Comparison of ENCODE assay signal across 16 cellular contexts in the genomic region with DNA sequence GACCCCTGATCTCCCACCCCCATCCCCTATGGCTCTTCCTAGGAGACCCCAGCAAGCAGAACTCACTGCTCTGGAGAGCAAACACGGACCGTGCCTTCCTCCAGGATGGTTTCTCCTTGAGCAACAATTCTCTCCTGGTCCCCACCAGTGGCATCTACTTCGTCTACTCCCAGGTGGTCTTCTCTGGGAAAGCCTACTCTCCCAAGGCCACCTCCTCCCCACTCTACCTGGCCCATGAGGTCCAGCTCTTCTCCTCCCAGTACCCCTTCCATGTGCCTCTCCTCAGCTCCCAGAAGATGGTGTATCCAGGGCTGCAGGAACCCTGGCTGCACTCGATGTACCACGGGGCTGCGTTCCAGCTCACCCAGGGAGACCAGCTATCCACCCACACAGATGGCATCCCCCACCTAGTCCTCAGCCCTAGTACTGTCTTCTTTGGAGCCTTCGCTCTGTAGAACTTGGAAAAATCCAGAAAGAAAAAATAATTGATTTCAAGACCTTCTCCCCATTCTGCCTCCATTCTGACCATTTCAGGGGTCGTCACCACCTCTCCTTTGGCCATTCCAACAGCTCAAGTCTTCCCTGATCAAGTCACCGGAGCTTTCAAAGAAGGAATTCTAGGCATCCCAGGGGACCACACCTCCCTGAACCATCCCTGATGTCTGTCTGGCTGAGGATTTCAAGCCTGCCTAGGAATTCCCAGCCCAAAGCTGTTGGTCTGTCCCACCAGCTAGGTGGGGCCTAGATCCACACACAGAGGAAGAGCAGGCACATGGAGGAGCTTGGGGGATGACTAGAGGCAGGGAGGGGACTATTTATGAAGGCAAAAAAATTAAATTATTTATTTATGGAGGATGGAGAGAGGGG. TPM values are rescaled to one million over a fixed set of nuclear protein-coding genes. Genes with fewer than 3 reads are reported as not detected.
DNase-seq lines count a peak whose midpoint lies in the region; ATAC-seq, FAIRE-seq and TF ChIP-seq lines count a peak whose summit lies in the region.
"Had no signal": no experiment of that assay in that cellular context is flagged by ENCODE, and none has a peak within 500 bp of the region (broad histone marks: within the 10 kb centered on the region; RNA-seq: fewer than 3 reads in every experiment).

No MANE protein-coding gene starts in this region.

- TF ChIP-seq CTCF in GM06990 (IDR thresholded peaks at IDR 0.05; ENCODE audit: insufficient read depth, low read length, poor library complexity, severe bottlenecking) (no peak), kidney (IDR thresholded peaks at IDR 0.05; ENCODE audit: borderline replicate concordance, extremely low read depth, insufficient read depth) (no peak)
- no peak for TF ChIP-seq CTCF in activated CD8-positive, alpha-beta T cell treated with anti-CD3 and anti-CD28 coated beads for 36 hours (IDR thresholded peaks at IDR 0.05)

- no peak overlapping the region for H3K4me3 ChIP-seq in BLaER1 treated with 17β-estradiol and CSF1 and Interleukin-3, amounts not matched to agents 10 nM and 100 nM
- H3K4me3 ChIP-seq in GM06990 (replicated peaks; ENCODE audit: low read depth, low read length) (peak overlapping the region; percentile 71), kidney (ENCODE audit: low read length in 2 of 2) (no peak overlapping the region)
- H3K4me3 ChIP-seq: coronary artery, hepatocyte, right atrium auricular region had no signal

- no peaks in the 10 kb centered on the region for H3K27me3 ChIP-seq in BLaER1 treated with 17β-estradiol and CSF1 and Interleukin-3, amounts not matched to agents 10 nM and 100 nM
- no peaks in the 10 kb centered on the region for H3K27me3 ChIP-seq in GM06990 (replicated peaks; ENCODE audit: control insufficient read depth, insufficient read depth, low read length)
- H3K27me3 ChIP-seq: right atrium auricular region had no signal

- DNase-seq in GM06990 (ENCODE audit: extremely low read depth, insufficient read length) = no peak
- no peak for DNase-seq in activated CD8-positive, alpha-beta T cell treated with anti-CD3 and anti-CD28 coated beads for 36 hours
- no peak for DNase-seq in memory B cell (ENCODE audit: low spot score in 2 of 2)
- DNase-seq in 8988T = no peak
- no peak for DNase-seq in GF-D8 (lab: John Stamatoyannopoulos, UW)
- DNase-seq in MV-4-11 (lab: John Stamatoyannopoulos, UW) = no peak
- DNase-seq in kidney = no peak
- DNase-seq: esophagus squamous epithelium, left lung, NCI-H1694 treated with DMSO at 0.1 percent for 48 hours, RPMI8226 had no signal

- peak overlapping the region; percentile 90 to 100 (median 96); a peak in 21 of 22 replicates for H3K4me2 ChIP-seq in BLaER1 treated with 17β-estradiol and CSF1 and Interleukin-3, amounts not matched to agents 10 nM and 100 nM
- H3K4me2 ChIP-seq: hepatocyte had no signal

- no peaks in the 10 kb centered on the region for H3K9me3 ChIP-seq in BLaER1 treated with 17β-estradiol and CSF1 and Interleukin-3, amounts not matched to agents 10 nM and 100 nM (replicated peaks in 1 of 11)
- H3K9me3 ChIP-seq in kidney (ENCODE audit: control insufficient read depth in 1 of 2, low read length in 2 of 2) = no peaks in the 10 kb centered on the region
- H3K9me3 ChIP-seq: esophagus squamous epithelium, left lung, right atrium auricular region had no signal

- H3K4me3 Mint-ChIP-seq in activated CD8-positive, alpha-beta T cell treated with anti-CD3 and anti-CD28 coated beads for 36 hours = peak overlapping the region; percentile 96
- peak overlapping the region; percentile 96 for H3K4me3 Mint-ChIP-seq in memory B cell

- peak overlapping the region in 4 of 11 experiments; percentile 69 to 94 (median 91); a peak in 5 of 22 replicates for H3K9ac ChIP-seq in BLaER1 treated with 17β-estradiol and CSF1 and Interleukin-3, amounts not matched to agents 10 nM and 100 nM
- H3K9ac ChIP-seq in kidney (ENCODE audit: low read length in 2 of 2) = no peak overlapping the region

- H4K20me1 ChIP-seq in BLaER1 treated with 17β-estradiol and CSF1 and Interleukin-3, amounts not matched to agents 10 nM and 100 nM = peaks cover 0 to 30% (median 17%) of the 10 kb centered on the region in 11 experiments; a peak in 15 of 22 replicates

- CTCF ChIA-PET in activated CD8-positive, alpha-beta T cell treated with anti-CD3 and anti-CD28 coated beads for 36 hours (lab: Charles Lee) = interaction anchor here (1.1 to 56.2 kb wide), 3 partner anchors 12 to 86 kb away, joined by 3 to 2542 read pairs (median 2542); partner anchors contain the start of genes ATP6V1G2, DDX39B, LST1 and LTA

- intact Hi-C loops in activated CD8-positive, alpha-beta T cell treated with anti-CD3 and anti-CD28 coated beads for 36 hours (cut with micrococcal nuclease) = loop anchor here (2.0 kb wide), 1 partner anchor 15 kb away; no protein-coding TSS in a partner anchor
- intact Hi-C loops in kidney (cut with DNase I) = no loop called here

- no peaks in the 10 kb centered on the region for H3K9me3 Mint-ChIP-seq in activated CD8-positive, alpha-beta T cell treated with anti-CD3 and anti-CD28 coated beads for 36 hours
- H3K9me3 Mint-ChIP-seq in memory B cell = no peaks in the 10 kb centered on the region

- peaks cover 58% of the 10 kb centered on the region for H3K4me1 Mint-ChIP-seq in activated CD8-positive, alpha-beta T cell treated with anti-CD3 and anti-CD28 coated beads for 36 hours (ENCODE audit: low read depth)
- H3K4me1 Mint-ChIP-seq in memory B cell = peaks cover 65% of the 10 kb centered on the region

- peaks cover 15 to 22% (median 20%) of the 10 kb centered on the region in 11 experiments for H3K36me3 ChIP-seq in BLaER1 treated with 17β-estradiol and CSF1 and Interleukin-3, amounts not matched to agents 10 nM and 100 nM
- H3K36me3 ChIP-seq in GM06990 (ENCODE audit: control insufficient read depth, insufficient read depth, low read length) (peaks cover 9% of the 10 kb centered on the region), kidney (ENCODE audit: control insufficient read depth in 1 of 2, insufficient read depth in 2 of 2, low read length in 2 of 2) (no peaks in the 10 kb centered on the region)
- H3K36me3 ChIP-seq: esophagus squamous epithelium, right atrium auricular region had no signal

- no peaks in the 10 kb centered on the region for H3K27me3 Mint-ChIP-seq in activated CD8-positive, alpha-beta T cell treated with anti-CD3 and anti-CD28 coated beads for 36 hours
- no peaks in the 10 kb centered on the region for H3K27me3 Mint-ChIP-seq in memory B cell

- ATAC-seq in activated CD8-positive, alpha-beta T cell treated with anti-CD3 and anti-CD28 coated beads for 36 hours = no peak
- no peak for ATAC-seq in memory B cell (ENCODE audit: low read depth)
- ATAC-seq: left lung had no signal

- FAIRE-seq in kidney (lab: Jason Lieb, UNC) = no peak

- H3K27ac Mint-ChIP-seq in activated CD8-positive, alpha-beta T cell treated with anti-CD3 and anti-CD28 coated beads for 36 hours = peak overlapping the region; percentile 97
- H3K27ac Mint-ChIP-seq in memory B cell = peak overlapping the region; percentile 95

- peak overlapping the region in 7 of 11 experiments; percentile 83 to 93 (median 90); a peak in 14 of 22 replicates for H3K27ac ChIP-seq in BLaER1 treated with 17β-estradiol and CSF1 and Interleukin-3, amounts not matched to agents 10 nM and 100 nM
- H3K27ac ChIP-seq in kidney (ENCODE audit: low read depth in 2 of 2, low read length in 2 of 2) = no peak overlapping the region
- H3K27ac ChIP-seq: C4-2B, coronary artery, hepatocyte, left lung, right atrium auricular region had no signal

- POLR2A ChIA-PET in activated CD8-positive, alpha-beta T cell treated with anti-CD3 and anti-CD28 coated beads for 36 hours (lab: Charles Lee) = interaction anchor here (0.8 to 35.7 kb wide), 14 partner anchors 3 to 248 kb away, joined by 3 to 1181 read pairs (median 6); partner anchors contain the start of genes ATP6V1G2, BAG6, C6orf47 and DDX39B

- peaks cover 58% of the 10 kb centered on the region for H3K36me3 Mint-ChIP-seq in activated CD8-positive, alpha-beta T cell treated with anti-CD3 and anti-CD28 coated beads for 36 hours (ENCODE audit: low read depth)
- H3K36me3 Mint-ChIP-seq in memory B cell = peaks cover 7% of the 10 kb centered on the region

- H3K4me1 ChIP-seq in BLaER1 treated with 17β-estradiol and CSF1 and Interleukin-3, amounts not matched to agents 10 nM and 100 nM = peaks cover 82 to 100% (median 98%) of the 10 kb centered on the region in 10 experiments
- H3K4me1 ChIP-seq in kidney (ENCODE audit: control insufficient read depth in 1 of 2, insufficient read depth in 1 of 2, low read depth in 1 of 2, low read length in 2 of 2) = no peaks in the 10 kb centered on the region
- H3K4me1 ChIP-seq: right atrium auricular region had no signal

RNA-seq across cellular contexts. Expression of gene LTA, which starts 1.4 kb away (rescaled TPM):
- 100 to 1,000 TPM; 713 to 724 TPM for total RNA-seq in activated CD8-positive, alpha-beta T cell treated with anti-CD3 and anti-CD28 coated beads for 36 hours
- 0.35 TPM for total RNA-seq in kidney
- not detected for polyA plus RNA-seq in kidney (ENCODE audit: insufficient read depth, low read depth, low replicate concordance)
- total RNA-seq: esophagus squamous epithelium, hepatocyte, right atrium auricular region had no signal
- polyA plus RNA-seq: hepatocyte had no signal

RNA-seq across cellular contexts. Expression of gene TNF, which starts 1.9 kb away (rescaled TPM):
- total RNA-seq in activated CD8-positive, alpha-beta T cell treated with anti-CD3 and anti-CD28 coated beads for 36 hours = 10 to 100 TPM; 89.2 to 92.5 TPM
- 5.4 TPM for total RNA-seq in kidney
- 0.69 TPM for polyA plus RNA-seq in kidney (ENCODE audit: insufficient read depth, low read depth, low replicate concordance)

RNA-seq across cellular contexts. Expression of gene LTB, which starts 8.8 kb away (rescaled TPM):
- total RNA-seq in activated CD8-positive, alpha-beta T cell treated with anti-CD3 and anti-CD28 coated beads for 36 hours = 100 to 1,000 TPM; 368 to 375 TPM
- total RNA-seq in kidney = 18.5 TPM
- 6.6 TPM for polyA plus RNA-seq in kidney (ENCODE audit: insufficient read depth, low read depth, low replicate concordance)
- total RNA-seq: right atrium auricular region had no signal

RNA-seq across cellular contexts. Expression of gene LST1, which starts 12.6 kb away (rescaled TPM):
- 10 to 100 TPM; 40.4 to 43.6 TPM for total RNA-seq in activated CD8-positive, alpha-beta T cell treated with anti-CD3 and anti-CD28 coated beads for 36 hours
- total RNA-seq in kidney = 31.5 TPM
- polyA plus RNA-seq in kidney (ENCODE audit: insufficient read depth, low read depth, low replicate concordance) = 14.8 TPM
- total RNA-seq: hepatocyte had no signal

RNA-seq across cellular contexts. Expression of gene NCR3, which starts 19.3 kb away (rescaled TPM):
- total RNA-seq in activated CD8-positive, alpha-beta T cell treated with anti-CD3 and anti-CD28 coated beads for 36 hours = 10 to 100 TPM; 60.1 to 60.3 TPM
- 0.82 TPM for total RNA-seq in kidney
- polyA plus RNA-seq in kidney (ENCODE audit: insufficient read depth, low read depth, low replicate concordance) = not detected
- total RNA-seq: esophagus squamous epithelium, hepatocyte, right atrium auricular region had no signal
- polyA plus RNA-seq: hepatocyte had no signal

Comparison
In these comparisons a context has a peak if more than half of its experiments do, and no peak if none do; other contexts are left out.
1. H3K27ac ChIP-seq: peak in BLaER1 treated with 17β-estradiol and CSF1 and Interleukin-3, amounts not matched to agents 10 nM and 100 nM (7 of 11); none in kidney (0 of 2).
2. RNA of gene LTA, which starts 1.4 kb away (total RNA-seq): 713 to 724 TPM in activated CD8-positive, alpha-beta T cell treated with anti-CD3 and anti-CD28 coated beads for 36 hours; 0.35 TPM in kidney (single experiment); every median in the first group is over 100 times any median in the second.
3. RNA of gene TNF, which starts 1.9 kb away (total RNA-seq): 89.2 to 92.5 TPM in activated CD8-positive, alpha-beta T cell treated with anti-CD3 and anti-CD28 coated beads for 36 hours; 5.4 TPM in kidney (single experiment); every median in the first group is over 10 times any median in the second.
4. RNA of gene LTB, which starts 8.8 kb away (total RNA-seq): 368 to 375 TPM in activated CD8-positive, alpha-beta T cell treated with anti-CD3 and anti-CD28 coated beads for 36 hours; 18.5 TPM in kidney (single experiment); every median in the first group is over 10 times any median in the second.